ENCODE assay signal across 39 cellular contexts in genomic region chr5:170694911-170695310, GRCh38.
"Had no signal": no experiment of that assay in that cellular context is flagged by ENCODE, and none has a peak within 500 bp of the region (broad histone marks: within the 10 kb centered on the region; RNA-seq: fewer than 3 reads in every experiment).

No MANE protein-coding gene starts in this region.

- ATAC-seq: activated naive CD4-positive, alpha-beta T cell treated with anti-CD3 and anti-CD28 coated beads, Interleukin-2, amount 50 U/mL, for 72 hours; activated naive CD8-positive, alpha-beta T cell treated with anti-CD3 and anti-CD28 coated beads, Interleukin-2, amount 50 U/mL, for 24 hours; activated T-cell treated with anti-CD3 and anti-CD28 coated beads, Interleukin-2, amount 50 U/mL, for 4 hours; activated T-cell treated with anti-CD3 and anti-CD28 coated beads, Interleukin-2, amount 50 U/mL, for 72 hours; activated T-helper 17 cell treated with anti-CD3 and anti-CD28 coated beads, Interleukin-2, amount 50 U/mL, for 72 hours; body of pancreas had no signal

- H3K36me3 ChIP-seq: adrenal gland, ascending aorta, brain microvascular endothelial cell, breast epithelium, cardiac muscle cell had no signal

- H3K27ac Mint-ChIP-seq: activated naive CD4-positive, alpha-beta T cell treated with anti-CD3 and anti-CD28 coated beads for 36 hours; activated naive CD4-positive, alpha-beta T cell treated with anti-CD3 and anti-CD28 coated beads, Interleukin-2, amount 10 ng/mL, durations not matched to agents 7 days and 5 days; activated naive CD4-positive, alpha-beta T cell treated with anti-CD3 and anti-CD28 coated beads, Interleukin-2, amount 50 U/mL, for 24 hours; activated naive CD4-positive, alpha-beta T cell treated with anti-CD3 and anti-CD28 coated beads, Interleukin-2, amount 50 U/mL, for 72 hours; activated naive CD8-positive, alpha-beta T cell; activated naive CD8-positive, alpha-beta T cell treated with anti-CD3 and anti-CD28 coated beads for 36 hours; activated naive CD8-positive, alpha-beta T cell treated with anti-CD3 and anti-CD28 coated beads, Interleukin-2, amount 10 ng/mL, durations not matched to agents 7 days and 5 days; activated naive CD8-positive, alpha-beta T cell treated with anti-CD3 and anti-CD28 coated beads, Interleukin-2, amount 50 U/mL, for 24 hours; activated T-cell treated with anti-CD3 and anti-CD28 coated beads, Interleukin-2, amount 50 U/mL, for 24 hours; activated T-cell treated with anti-CD3 and anti-CD28 coated beads, Interleukin-2, amount 50 U/mL, for 72 hours; activated T-helper 1 cell treated with anti-CD3 and anti-CD28 coated beads, Interleukin-12 subunit alpha, Interleukin-12 subunit beta, Interleukin-2, Interleukin-4 antibody, amounts not matched to agents 30 ng/mL and 10 ng/mL and 1 ng/mL, durations not matched to agents 14 hours and 24 hours and 36 hours; activated T-helper 17 cell treated with anti-CD3 and anti-CD28 coated beads, Interleukin-2, amount 50 U/mL, for 72 hours; activated T-helper 2 cell treated with anti-CD3 and anti-CD28 coated beads, Interferon-gamma antibody, Interleukin-2, Interleukin-4, amounts not matched to agents 10 μg/mL and 5 μg/mL and 100 μg/mL, durations not matched to agents 14 hours and 24 hours and 36 hours; brain had no signal

- H3K9me3 ChIP-seq: adrenal gland, ascending aorta, body of pancreas, breast epithelium had no signal

- H3K4me3 Mint-ChIP-seq: activated naive CD4-positive, alpha-beta T cell treated with anti-CD3 and anti-CD28 coated beads for 36 hours; activated naive CD4-positive, alpha-beta T cell treated with anti-CD3 and anti-CD28 coated beads, Interleukin-2, amount 10 ng/mL, durations not matched to agents 7 days and 5 days; activated naive CD4-positive, alpha-beta T cell treated with anti-CD3 and anti-CD28 coated beads, Interleukin-2, amount 50 U/mL, for 24 hours; activated naive CD8-positive, alpha-beta T cell; activated naive CD8-positive, alpha-beta T cell treated with anti-CD3 and anti-CD28 coated beads for 36 hours; activated naive CD8-positive, alpha-beta T cell treated with anti-CD3 and anti-CD28 coated beads, Interleukin-2, amount 10 ng/mL, durations not matched to agents 7 days and 5 days; activated naive CD8-positive, alpha-beta T cell treated with anti-CD3 and anti-CD28 coated beads, Interleukin-2, amount 50 U/mL, for 24 hours; activated T-cell treated with anti-CD3 and anti-CD28 coated beads, Interleukin-2, amount 50 U/mL, for 24 hours; activated T-cell treated with anti-CD3 and anti-CD28 coated beads, Interleukin-2, amount 50 U/mL, for 4 hours; activated T-cell treated with anti-CD3 and anti-CD28 coated beads, Interleukin-2, amount 50 U/mL, for 72 hours; activated T-helper 1 cell treated with anti-CD3 and anti-CD28 coated beads, Interleukin-12 subunit alpha, Interleukin-12 subunit beta, Interleukin-2, Interleukin-4 antibody, amounts not matched to agents 30 ng/mL and 10 ng/mL and 1 ng/mL, durations not matched to agents 14 hours and 24 hours and 36 hours; activated T-helper 17 cell treated with anti-CD3 and anti-CD28 coated beads, Interleukin-2, amount 50 U/mL, for 72 hours; brain; central memory CD8-positive, alpha-beta T cell had no signal

- H3K36me3 Mint-ChIP-seq: activated naive CD4-positive, alpha-beta T cell treated with anti-CD3 and anti-CD28 coated beads, Interleukin-2, amount 10 ng/mL, durations not matched to agents 7 days and 5 days; activated naive CD4-positive, alpha-beta T cell treated with anti-CD3 and anti-CD28 coated beads, Interleukin-2, amount 50 U/mL, for 24 hours; activated naive CD4-positive, alpha-beta T cell treated with anti-CD3 and anti-CD28 coated beads, Interleukin-2, amount 50 U/mL, for 72 hours; activated naive CD8-positive, alpha-beta T cell; activated naive CD8-positive, alpha-beta T cell treated with anti-CD3 and anti-CD28 coated beads for 36 hours; activated naive CD8-positive, alpha-beta T cell treated with anti-CD3 and anti-CD28 coated beads, Interleukin-2, amount 10 ng/mL, durations not matched to agents 7 days and 5 days; brain had no signal

- H3K4me1 ChIP-seq: adrenal gland, ascending aorta, body of pancreas, breast epithelium had no signal

- H3K4me3 ChIP-seq: adrenal gland, ascending aorta, body of pancreas, breast epithelium, cardiac muscle cell had no signal

- H3K9me3 Mint-ChIP-seq: activated naive CD4-positive, alpha-beta T cell treated with anti-CD3 and anti-CD28 coated beads for 36 hours; activated naive CD4-positive, alpha-beta T cell treated with anti-CD3 and anti-CD28 coated beads, Interleukin-2, amount 10 ng/mL, durations not matched to agents 7 days and 5 days; activated naive CD4-positive, alpha-beta T cell treated with anti-CD3 and anti-CD28 coated beads, Interleukin-2, amount 50 U/mL, for 24 hours; activated naive CD8-positive, alpha-beta T cell treated with anti-CD3 and anti-CD28 coated beads for 36 hours; activated naive CD8-positive, alpha-beta T cell treated with anti-CD3 and anti-CD28 coated beads, Interleukin-2, amount 10 ng/mL, durations not matched to agents 7 days and 5 days; activated naive CD8-positive, alpha-beta T cell treated with anti-CD3 and anti-CD28 coated beads, Interleukin-2, amount 50 U/mL, for 24 hours; activated T-cell treated with anti-CD3 and anti-CD28 coated beads, Interleukin-2, amount 50 U/mL, for 24 hours; activated T-cell treated with anti-CD3 and anti-CD28 coated beads, Interleukin-2, amount 50 U/mL, for 4 hours; activated T-cell treated with anti-CD3 and anti-CD28 coated beads, Interleukin-2, amount 50 U/mL, for 72 hours; activated T-helper 1 cell treated with anti-CD3 and anti-CD28 coated beads, Interleukin-12 subunit alpha, Interleukin-12 subunit beta, Interleukin-2, Interleukin-4 antibody, amounts not matched to agents 30 ng/mL and 10 ng/mL and 1 ng/mL, durations not matched to agents 14 hours and 24 hours and 36 hours; activated T-helper 17 cell treated with anti-CD3 and anti-CD28 coated beads, Interleukin-2, amount 50 U/mL, for 72 hours; activated T-helper 2 cell treated with anti-CD3 and anti-CD28 coated beads, Interferon-gamma antibody, Interleukin-2, Interleukin-4, amounts not matched to agents 10 μg/mL and 5 μg/mL and 100 μg/mL, durations not matched to agents 14 hours and 24 hours and 36 hours; brain; central memory CD8-positive, alpha-beta T cell had no signal

- H3K4me1 Mint-ChIP-seq: activated naive CD4-positive, alpha-beta T cell treated with anti-CD3 and anti-CD28 coated beads, Interleukin-2, amount 10 ng/mL, durations not matched to agents 7 days and 5 days; activated naive CD4-positive, alpha-beta T cell treated with anti-CD3 and anti-CD28 coated beads, Interleukin-2, amount 50 U/mL, for 24 hours; activated naive CD8-positive, alpha-beta T cell treated with anti-CD3 and anti-CD28 coated beads for 36 hours; activated naive CD8-positive, alpha-beta T cell treated with anti-CD3 and anti-CD28 coated beads, Interleukin-2, amount 10 ng/mL, durations not matched to agents 7 days and 5 days; activated naive CD8-positive, alpha-beta T cell treated with anti-CD3 and anti-CD28 coated beads, Interleukin-2, amount 50 U/mL, for 24 hours; activated T-helper 17 cell treated with anti-CD3 and anti-CD28 coated beads, Interleukin-2, amount 50 U/mL, for 72 hours; central memory CD8-positive, alpha-beta T cell had no signal

- DNase-seq: activated effector memory CD4-positive, alpha-beta T cell treated with anti-CD3 and anti-CD28 coated beads, Interleukin-2, amount 50 U/mL, for 16 hours; activated effector memory CD4-positive, alpha-beta T cell treated with Interleukin-2 at 50 U/mL for 16 hours; activated gamma-delta T cell; activated gamma-delta T cell treated with Interleukin-2 at 50 U/mL for 16 hours; activated naive CD4-positive, alpha-beta T cell; activated naive CD4-positive, alpha-beta T cell treated with anti-CD3 and anti-CD28 coated beads for 36 hours; activated naive CD4-positive, alpha-beta T cell treated with anti-CD3 and anti-CD28 coated beads, Interleukin-2, amount 10 ng/mL, durations not matched to agents 7 days and 5 days; activated naive CD4-positive, alpha-beta T cell treated with anti-CD3 and anti-CD28 coated beads, Interleukin-2, amount 50 U/mL, for 16 hours; activated naive CD4-positive, alpha-beta T cell treated with Interleukin-2 at 50 U/mL for 16 hours; activated naive CD8-positive, alpha-beta T cell treated with anti-CD3 and anti-CD28 coated beads for 36 hours; activated naive CD8-positive, alpha-beta T cell treated with anti-CD3 and anti-CD28 coated beads, Interleukin-2, amount 10 ng/mL, durations not matched to agents 7 days and 5 days; activated naive CD8-positive, alpha-beta T cell treated with anti-CD3 and anti-CD28 coated beads, Interleukin-2, amount 50 U/mL, for 24 hours; activated T-cell treated with anti-CD3 and anti-CD28 coated beads, Interleukin-2, amount 50 U/mL, for 1 hour; activated T-cell treated with anti-CD3 and anti-CD28 coated beads, Interleukin-2, amount 50 U/mL, for 24 hours; activated T-cell treated with anti-CD3 and anti-CD28 coated beads, Interleukin-2, amount 50 U/mL, for 4 hours; activated T-cell treated with anti-CD3 and anti-CD28 coated beads, Interleukin-2, amount 50 U/mL, for 48 hours; activated T-cell treated with anti-CD3 and anti-CD28 coated beads, Interleukin-2, amount 50 U/mL, for 72 hours; adrenal gland; amniotic stem cell; amygdala; anterior cingulate cortex; aorta; body of pancreas; brain microvascular endothelial cell; caudate nucleus; central memory CD4-positive, alpha-beta T cell; cerebellar nuclear complex had no signal

- FAIRE-seq: astrocyte had no signal

- H3K27ac ChIP-seq: adrenal gland, ascending aorta, body of pancreas, brain microvascular endothelial cell, breast epithelium, cardiac muscle cell had no signal

- H3K27me3 ChIP-seq: ascending aorta, body of pancreas, brain microvascular endothelial cell had no signal
